22 cellular contexts compared by ENCODE assay signal in genomic region chr7:83466187-83466923, GRCh38.
"Had no signal": no experiment of that assay in that cellular context is flagged by ENCODE, and none has a peak within 500 bp of the region (broad histone marks: within the 10 kb centered on the region; RNA-seq: fewer than 3 reads in every experiment).

No MANE protein-coding gene starts in this region.

- H3K9me3 ChIP-seq: esophagus muscularis mucosa, gastroesophageal sphincter, spleen, testis, tibial nerve had no signal

- H3K27me3 Mint-ChIP-seq: naive thymus-derived CD4-positive, alpha-beta T cell; stimulated activated memory B cell treated with anti-CD40 and anti-IgM and Interleukin-4, amounts not matched to agents 10 μg/mL and 1 μg/mL and 100 μg/mL, for 72 hours; stimulated activated naive CD8-positive, alpha-beta T cell treated with anti-CD3 and anti-CD28 coated beads, Interleukin-15, amount 100 ng/mL, for 72 hours had no signal

- H3K4me3 Mint-ChIP-seq: naive thymus-derived CD4-positive, alpha-beta T cell; stimulated activated memory B cell treated with anti-CD40 and anti-IgM and Interleukin-4, amounts not matched to agents 10 μg/mL and 1 μg/mL and 100 μg/mL, for 72 hours; stimulated activated naive CD8-positive, alpha-beta T cell treated with anti-CD3 and anti-CD28 coated beads, Interleukin-15, amount 100 ng/mL, for 72 hours had no signal

- H3K4me1 ChIP-seq: spleen, testis had no signal

- H3K36me3 ChIP-seq: esophagus muscularis mucosa, gastroesophageal sphincter, spleen, tibial nerve had no signal

- H3K27me3 ChIP-seq: dorsolateral prefrontal cortex, esophagus muscularis mucosa, gastroesophageal sphincter, spleen, testis, tibial nerve had no signal

- ATAC-seq: gastroesophageal sphincter; left colon; left ventricle myocardium superior; naive thymus-derived CD4-positive, alpha-beta T cell; sciatic nerve; stimulated activated memory B cell treated with anti-CD40 and anti-IgM and Interleukin-4, amounts not matched to agents 10 μg/mL and 1 μg/mL and 100 μg/mL, for 72 hours; stimulated activated naive CD8-positive, alpha-beta T cell treated with anti-CD3 and anti-CD28 coated beads, Interleukin-15, amount 100 ng/mL, for 72 hours had no signal

- H3K4me3 ChIP-seq: dorsolateral prefrontal cortex, esophagus muscularis mucosa, gastroesophageal sphincter, lung, spleen, testis, tibial nerve had no signal

- H3K4me1 Mint-ChIP-seq: naive thymus-derived CD4-positive, alpha-beta T cell; stimulated activated memory B cell treated with anti-CD40 and anti-IgM and Interleukin-4, amounts not matched to agents 10 μg/mL and 1 μg/mL and 100 μg/mL, for 72 hours; stimulated activated naive CD8-positive, alpha-beta T cell treated with anti-CD3 and anti-CD28 coated beads, Interleukin-15, amount 100 ng/mL, for 72 hours had no signal

- H3K36me3 Mint-ChIP-seq: naive thymus-derived CD4-positive, alpha-beta T cell; stimulated activated memory B cell treated with anti-CD40 and anti-IgM and Interleukin-4, amounts not matched to agents 10 μg/mL and 1 μg/mL and 100 μg/mL, for 72 hours had no signal

- H3K27ac ChIP-seq: dorsolateral prefrontal cortex, epithelial cell of prostate, esophagus muscularis mucosa, gastroesophageal sphincter, spleen, testis, tibial nerve had no signal

- DNase-seq: cortex of kidney; dorsolateral prefrontal cortex; effector memory CD4-positive, alpha-beta T cell; glutamatergic neuron; left colon; left ventricle myocardium superior; mesenchymal stem cell; naive thymus-derived CD4-positive, alpha-beta T cell; posterior cingulate gyrus; spleen; stimulated activated CD4-positive, alpha-beta T cell treated with anti-CD3 and anti-CD28 coated beads, Interleukin-15, amount 100 ng/mL, for 24 hours; stimulated activated CD4-positive, alpha-beta T cell treated with anti-CD3 and anti-CD28 coated beads, Interleukin-1b, Interleukin-23, amount 100 ng/mL, for 48 hours; stimulated activated CD4-positive, alpha-beta T cell treated with anti-CD3 and anti-CD28 coated beads, Interleukin-4, amount 100 ng/mL, for 24 hours; stimulated activated naive CD8-positive, alpha-beta T cell treated with anti-CD3 and anti-CD28 coated beads, Interleukin-15, amount 100 ng/mL, for 72 hours; testis had no signal

- H3K27ac Mint-ChIP-seq: naive thymus-derived CD4-positive, alpha-beta T cell; stimulated activated memory B cell treated with anti-CD40 and anti-IgM and Interleukin-4, amounts not matched to agents 10 μg/mL and 1 μg/mL and 100 μg/mL, for 72 hours; stimulated activated naive CD8-positive, alpha-beta T cell treated with anti-CD3 and anti-CD28 coated beads, Interleukin-15, amount 100 ng/mL, for 72 hours had no signal
